Comparison of ENCODE assay signal across 13 cellular contexts in genomic region chr1:216904457-216904856, GRCh38.
"Had no signal": no experiment of that assay in that cellular context is flagged by ENCODE, and none has a peak within 500 bp of the region (broad histone marks: within the 10 kb centered on the region; RNA-seq: fewer than 3 reads in every experiment).

No MANE protein-coding gene starts in this region.

- H3K27ac Mint-ChIP-seq: activated T-helper 2 cell treated with anti-CD3 and anti-CD28 coated beads, Interferon-gamma antibody, Interleukin-2, Interleukin-4, amounts not matched to agents 10 μg/mL and 5 μg/mL and 100 μg/mL, durations not matched to agents 14 hours and 24 hours and 36 hours; nephron progenitor cell had no signal

- H3K4me1 ChIP-seq: body of pancreas, upper lobe of left lung had no signal

- H3K27ac ChIP-seq: body of pancreas, upper lobe of left lung had no signal

- H3K27me3 ChIP-seq: body of pancreas, upper lobe of left lung had no signal

- ATAC-seq: activated CD4-positive, CD25-positive, alpha-beta regulatory T cell treated with anti-CD3 and anti-CD28 coated beads, Interleukin-2, amount 50 U/mL, for 24 hours; body of pancreas; esophagus mucosa; stimulated activated naive CD8-positive, alpha-beta T cell treated with anti-CD3 and anti-CD28 coated beads, Interleukin-15, Interleukin-2, amounts not matched to agents 100 U/mL and 50 U/mL, for 24 hours had no signal

- DNase-seq: activated naive CD4-positive, alpha-beta T cell treated with anti-CD3 and anti-CD28 coated beads, Interleukin-2, amount 50 U/mL, for 16 hours; body of pancreas; dermis blood vessel endothelial cell; left cardiac atrium; nephron progenitor cell; stimulated activated CD4-positive, alpha-beta T cell treated with anti-CD3 and anti-CD28 coated beads, Interleukin-4, amount 100 ng/mL, for 1 hour; stimulated activated CD8-positive, alpha-beta memory T cell treated with anti-CD3 and anti-CD28 coated beads, Interleukin-4, amount 100 ng/mL, for 48 hours; stimulated activated naive CD8-positive, alpha-beta T cell treated with anti-CD3 and anti-CD28 coated beads, Interleukin-15, Interleukin-2, amounts not matched to agents 100 U/mL and 50 U/mL, for 24 hours; T-helper 2 cell; upper lobe of left lung had no signal

- H3K9me3 ChIP-seq: body of pancreas, upper lobe of left lung had no signal

- H3K4me3 ChIP-seq: body of pancreas, upper lobe of left lung had no signal

- H3K36me3 ChIP-seq: upper lobe of left lung had no signal

- H3K9me3 Mint-ChIP-seq: activated T-helper 2 cell treated with anti-CD3 and anti-CD28 coated beads, Interferon-gamma antibody, Interleukin-2, Interleukin-4, amounts not matched to agents 10 μg/mL and 5 μg/mL and 100 μg/mL, durations not matched to agents 14 hours and 24 hours and 36 hours; nephron progenitor cell had no signal

- H3K4me3 Mint-ChIP-seq: nephron progenitor cell had no signal
